26 cellular contexts compared by ENCODE assay signal in the genomic region with DNA sequence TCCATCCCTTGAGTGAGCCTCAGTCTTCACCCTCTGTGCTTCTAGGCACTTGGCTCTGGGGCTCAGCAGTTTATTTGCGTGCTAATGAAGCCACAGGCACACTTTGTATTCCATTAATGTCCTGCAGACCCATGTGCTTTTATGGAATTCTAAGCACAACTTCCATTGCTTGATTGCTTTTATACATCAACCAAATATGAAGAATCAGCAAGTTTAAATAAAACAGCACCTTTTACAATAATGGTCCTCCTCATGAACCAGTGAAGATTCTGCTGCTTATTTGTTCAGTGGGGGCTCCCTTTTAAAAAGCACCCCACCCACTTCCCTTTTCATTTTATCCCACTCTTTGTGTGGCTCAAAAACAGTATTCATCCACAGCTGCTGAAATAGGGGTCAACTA.
"Had no signal": no experiment of that assay in that cellular context is flagged by ENCODE, and none has a peak within 500 bp of the region (broad histone marks: within the 10 kb centered on the region; RNA-seq: fewer than 3 reads in every experiment).

No MANE protein-coding gene starts in this region.

- H3K4me2 ChIP-seq: smooth muscle cell had no signal

- H3K4me1 ChIP-seq: left lung, right lobe of liver, suprapubic skin, uterus had no signal

- H3K27me3 ChIP-seq: left lung, right atrium auricular region, right lobe of liver, suprapubic skin, tibial nerve, uterus had no signal

- FAIRE-seq: islet of Langerhans, kidney had no signal

- ATAC-seq: left colon; left lung; lower lobe of right lung; naive thymus-derived CD8-positive, alpha-beta T cell; right lobe of liver; stimulated activated naive B cell treated with anti-CD40 and anti-IgM and Interleukin-4, amounts not matched to agents 10 μg/mL and 1 μg/mL and 100 μg/mL, for 72 hours had no signal

- H3K36me3 ChIP-seq: thoracic aorta, uterus had no signal

- H3K27me3 Mint-ChIP-seq: progenitor cell of endocrine pancreas; stimulated activated naive CD8-positive, alpha-beta T cell treated with anti-CD3 and anti-CD28 coated beads, Interleukin-15, Interleukin-2, amounts not matched to agents 100 ng/mL and 50 ng/mL, for 24 hours; type B pancreatic cell had no signal

- H3K9me3 ChIP-seq: left lung, lower lobe of right lung, right atrium auricular region, right lobe of liver, suprapubic skin, thoracic aorta, tibial nerve, uterus had no signal

- H3K9me3 Mint-ChIP-seq: immature natural killer cell; naive thymus-derived CD8-positive, alpha-beta T cell; nephron; neural crest cell; stimulated activated naive B cell treated with anti-CD40 and anti-IgM and Interleukin-4, amounts not matched to agents 10 μg/mL and 1 μg/mL and 100 μg/mL, for 72 hours; stimulated activated naive CD8-positive, alpha-beta T cell treated with anti-CD3 and anti-CD28 coated beads, Interleukin-15, Interleukin-2, amounts not matched to agents 100 ng/mL and 50 ng/mL, for 24 hours; type B pancreatic cell had no signal

- H3K36me3 Mint-ChIP-seq: stimulated activated naive B cell treated with anti-CD40 and anti-IgM and Interleukin-4, amounts not matched to agents 10 μg/mL and 1 μg/mL and 100 μg/mL, for 72 hours had no signal

- DNase-seq: hypothalamus; immature natural killer cell; kidney; left colon; left lung; lower lobe of right lung; mammary epithelial cell; mesenchymal stem cell; nucleus accumbens; right lobe of liver; stimulated activated CD4-positive, alpha-beta T cell treated with anti-CD3 and anti-CD28 coated beads, Interleukin-1b, Interleukin-23, amount 100 ng/mL, for 48 hours; stimulated activated CD4-positive, alpha-beta T cell treated with anti-CD3 and anti-CD28 coated beads, Interleukin-4, amount 100 ng/mL, for 1 hour; stimulated activated naive B cell treated with anti-CD40 and anti-IgM and Interleukin-4, amounts not matched to agents 10 μg/mL and 1 μg/mL and 100 μg/mL, for 72 hours; uterus had no signal

- H3K4me1 Mint-ChIP-seq: stimulated activated naive B cell treated with anti-CD40 and anti-IgM and Interleukin-4, amounts not matched to agents 10 μg/mL and 1 μg/mL and 100 μg/mL, for 72 hours had no signal

- H3K27ac ChIP-seq: left lung, lower lobe of right lung, right atrium auricular region, right lobe of liver, suprapubic skin, thoracic aorta, tibial nerve, uterus had no signal

- H3K27ac Mint-ChIP-seq: nephron; progenitor cell of endocrine pancreas; stimulated activated naive B cell treated with anti-CD40 and anti-IgM and Interleukin-4, amounts not matched to agents 10 μg/mL and 1 μg/mL and 100 μg/mL, for 72 hours; stimulated activated naive CD8-positive, alpha-beta T cell treated with anti-CD3 and anti-CD28 coated beads, Interleukin-15, Interleukin-2, amounts not matched to agents 100 ng/mL and 50 ng/mL, for 24 hours; type B pancreatic cell had no signal

- H3K4me3 ChIP-seq: left lung, lower lobe of right lung, right atrium auricular region, right lobe of liver, smooth muscle cell, suprapubic skin, thoracic aorta, tibial nerve, uterus had no signal

- H3K4me3 Mint-ChIP-seq: immature natural killer cell; naive thymus-derived CD8-positive, alpha-beta T cell; nephron; neural crest cell; stimulated activated naive B cell treated with anti-CD40 and anti-IgM and Interleukin-4, amounts not matched to agents 10 μg/mL and 1 μg/mL and 100 μg/mL, for 72 hours; stimulated activated naive CD8-positive, alpha-beta T cell treated with anti-CD3 and anti-CD28 coated beads, Interleukin-15, Interleukin-2, amounts not matched to agents 100 ng/mL and 50 ng/mL, for 24 hours; type B pancreatic cell had no signal
